Comparison of ENCODE assay signal across 8 cellular contexts in the genomic region with DNA sequence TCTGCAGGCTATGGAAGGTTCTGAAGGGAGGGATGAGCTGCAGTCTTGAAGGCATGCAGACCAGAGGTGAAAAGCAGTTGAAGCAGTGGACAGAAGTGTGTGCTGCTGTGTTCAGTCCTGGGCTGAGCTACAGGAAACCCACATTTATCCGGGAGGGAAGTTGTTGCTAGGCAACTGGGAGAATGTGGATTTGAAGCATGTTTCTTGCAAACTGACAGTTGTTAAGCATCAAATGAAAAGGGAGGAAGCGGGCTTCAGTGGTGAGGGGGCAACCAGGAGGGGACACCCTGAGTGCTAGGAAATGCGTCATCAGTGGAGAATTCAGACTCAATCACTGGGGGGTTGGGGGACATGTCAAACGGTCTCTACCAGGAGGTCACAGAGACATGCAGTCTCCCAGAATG.
DNase-seq lines count a peak whose midpoint lies in the region; ATAC-seq and TF ChIP-seq lines count a peak whose summit lies in the region.

No MANE protein-coding gene starts in this region.

- peak overlapping the region; percentile 95 for H3K27ac ChIP-seq in KOPT-K1 (ENCODE audit: low read depth, low read length, poor library complexity, severe bottlenecking)

- H3K36me3 ChIP-seq in KOPT-K1 (ENCODE audit: insufficient read depth, low read length): 0 out of 2 replicates have a peak, but pooled peaks cover 7% of the 10 kb centered on the region

- no peak for ATAC-seq in GM18520 (IDR thresholded peaks at IDR 0.05; ENCODE audit: unreplicated experiment)
- no peak for ATAC-seq in GM18505 (IDR thresholded peaks at IDR 0.05; ENCODE audit: unreplicated experiment)

- TF ChIP-seq POLR2A in GM18505 (IDR thresholded peaks at IDR 0.05; ENCODE audit: borderline replicate concordance, extremely low read depth, insufficient read depth, insufficient read length): no peak

- peaks cover 6% of the 10 kb centered on the region for H3K9me3 ChIP-seq in KOPT-K1 (ENCODE audit: insufficient read depth, low read length, poor library complexity, severe bottlenecking)

- no peak overlapping the region for H3K4me3 ChIP-seq in choroid plexus epithelial cell (ENCODE audit: low read depth, low read length)

- DNase-seq in CD1c-positive myeloid dendritic cell (ENCODE audit: extremely low spot score): peak; percentile 13
- peak; percentile 96 for DNase-seq in choroid plexus epithelial cell (ENCODE audit: low read depth)
- peak; percentile 40 for DNase-seq in midbrain (lab: John Stamatoyannopoulos, UW)
- DNase-seq in NCI-H2171 (lab: John Stamatoyannopoulos, UW): no peak
- no peak for DNase-seq in SW480 (ENCODE audit: low spot score)

- no peak for TF ChIP-seq CTCF in choroid plexus epithelial cell (conservative IDR thresholded peaks at IDR 0.05; ENCODE audit: low read depth, low read length)

Comparison
In these comparisons a context has a peak if more than half of its experiments do, and no peak if none do; other contexts are left out.
1. DNase-seq: peak in CD1c-positive myeloid dendritic cell (single experiment), choroid plexus epithelial cell (single experiment) and midbrain (single experiment); none in NCI-H2171 (single experiment) and SW480 (single experiment).